ENCODE assay signal across 20 cellular contexts in the genomic region with DNA sequence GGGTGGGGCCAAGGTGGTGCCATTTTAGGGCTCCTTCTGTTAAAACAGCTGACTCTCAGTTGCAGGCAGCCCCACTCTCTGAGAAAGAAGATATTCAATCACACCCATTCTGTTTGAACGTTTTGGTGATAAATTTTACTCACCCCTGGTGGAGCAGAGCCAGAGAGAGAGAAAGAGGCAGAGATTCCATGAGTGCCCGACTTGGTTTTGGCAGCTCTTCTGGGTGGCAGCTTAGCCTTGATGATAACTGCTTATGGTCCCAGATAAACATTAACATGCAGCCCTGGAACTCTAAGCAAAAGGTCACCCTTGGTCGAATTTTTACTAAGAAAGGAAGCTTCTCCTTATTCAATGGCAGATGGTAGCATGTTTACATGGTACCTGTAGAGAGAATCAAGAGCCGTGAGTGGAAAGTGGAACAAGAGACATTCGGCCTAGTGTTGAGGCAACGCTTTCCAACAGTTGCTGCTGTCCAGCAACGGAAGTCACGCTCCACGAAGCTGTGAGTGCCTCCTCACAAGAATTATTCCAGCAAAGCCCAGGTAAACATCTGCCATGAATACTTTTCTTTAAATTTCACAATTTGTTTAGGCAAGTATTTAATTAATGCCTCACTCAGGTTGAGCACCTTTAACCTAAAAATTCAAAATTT.
"Had no signal": no experiment of that assay in that cellular context is flagged by ENCODE, and none has a peak within 500 bp of the region (broad histone marks: within the 10 kb centered on the region; RNA-seq: fewer than 3 reads in every experiment).

No MANE protein-coding gene starts in this region.

- ATAC-seq: left lung; lower lobe of right lung; naive thymus-derived CD8-positive, alpha-beta T cell; psoas muscle; right lobe of liver; stimulated activated naive CD8-positive, alpha-beta T cell treated with anti-CD3 and anti-CD28 coated beads, Interleukin-15, amount 100 ng/mL, for 72 hours had no signal

- H3K27me3 ChIP-seq: dorsolateral prefrontal cortex, hepatocyte, left lung, ovary, right lobe of liver, suprapubic skin, vagina had no signal

- H3K4me3 ChIP-seq: dorsolateral prefrontal cortex, hepatocyte, left lung, lower lobe of right lung, ovary, psoas muscle, right lobe of liver, suprapubic skin, vagina had no signal

- H3K9me3 ChIP-seq: left lung, lower lobe of right lung, ovary, psoas muscle, right lobe of liver, suprapubic skin, vagina had no signal

- H3K27ac ChIP-seq: dorsolateral prefrontal cortex, hepatocyte, left lung, lower lobe of right lung, ovary, psoas muscle, right lobe of liver, suprapubic skin, vagina had no signal

- DNase-seq: dorsolateral prefrontal cortex; effector CD4-positive, alpha-beta T cell; kidney; left lung; lower lobe of right lung; naive thymus-derived CD8-positive, alpha-beta T cell; occipital lobe; ovary; posterior cingulate gyrus; psoas muscle; right lobe of liver; small intestine; stimulated activated CD4-positive, alpha-beta T cell treated with anti-CD3 and anti-CD28 coated beads, Interleukin-15, amount 100 ng/mL, for 24 hours; stimulated activated CD4-positive, alpha-beta T cell treated with anti-CD3 and anti-CD28 coated beads, Interleukin-2, amount 100 ng/mL, for 48 hours; stimulated activated naive CD4-positive, alpha-beta T cell; stimulated activated naive CD8-positive, alpha-beta T cell treated with anti-CD3 and anti-CD28 coated beads, Interleukin-15, amount 100 ng/mL, for 72 hours; trophoblast cell had no signal

- H3K4me1 ChIP-seq: left lung, lower lobe of right lung, psoas muscle, right lobe of liver, suprapubic skin, vagina had no signal

- H3K36me3 ChIP-seq: left lung, lower lobe of right lung, ovary, right lobe of liver, suprapubic skin, vagina had no signal
